In the genomic region with DNA sequence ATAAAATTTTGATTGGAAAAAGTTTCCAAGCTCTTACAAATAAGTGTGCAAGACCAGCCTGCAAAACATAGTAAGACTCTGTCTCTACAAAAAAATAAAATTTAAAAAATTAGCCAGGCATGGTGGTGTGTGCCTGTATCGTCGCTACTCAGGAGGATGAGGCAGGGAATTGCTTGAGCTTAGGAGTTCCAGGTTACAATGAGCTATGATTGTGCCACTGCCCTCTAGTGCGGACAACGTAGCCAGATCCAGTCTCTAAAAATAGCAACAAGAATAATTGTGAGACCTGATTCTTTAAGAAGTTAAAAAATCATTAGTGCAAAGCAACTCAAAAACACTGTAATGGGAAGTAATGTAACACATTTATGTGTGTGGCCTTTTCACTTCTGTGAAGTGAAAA, we compare ENCODE assay signal across 25 cellular contexts.
"Had no signal": no experiment of that assay in that cellular context is flagged by ENCODE, and none has a peak within 500 bp of the region (broad histone marks: within the 10 kb centered on the region; RNA-seq: fewer than 3 reads in every experiment).

No MANE protein-coding gene starts in this region.

- H3K27me3 Mint-ChIP-seq: memory B cell; stimulated activated naive CD8-positive, alpha-beta T cell treated with anti-CD3 and anti-CD28 coated beads, Interleukin-15, amount 100 ng/mL, for 72 hours had no signal

- H3K36me3 ChIP-seq: esophagus muscularis mucosa, gastroesophageal sphincter, heart left ventricle, pancreas, right lobe of liver, suprapubic skin, thyroid gland, vagina had no signal

- DNase-seq: dermis blood vessel endothelial cell; effector memory CD4-positive, alpha-beta T cell; foreskin keratinocyte; heart left ventricle; hippocampal formation; left colon; natural killer cell; occipital lobe; pancreas; right lobe of liver; stimulated activated CD4-positive, alpha-beta T cell treated with anti-CD3 and anti-CD28 coated beads, Interleukin-12 subunit alpha, Interleukin-12 subunit beta, amount 100 ng/mL, for 4 hours; stimulated activated CD4-positive, alpha-beta T cell treated with anti-CD3 and anti-CD28 coated beads, Interleukin-1b, Interleukin-23, amount 100 ng/mL, for 48 hours; stimulated activated CD4-positive, alpha-beta T cell treated with anti-CD3 and anti-CD28 coated beads, Interleukin-4, amount 100 ng/mL, for 1 hour; stimulated activated CD8-positive, alpha-beta memory T cell treated with anti-CD3 and anti-CD28 coated beads, Interleukin-4, amount 100 ng/mL, for 48 hours; stimulated activated naive CD4-positive, alpha-beta T cell; stimulated activated naive CD8-positive, alpha-beta T cell treated with anti-CD3 and anti-CD28 coated beads, Interleukin-15, amount 100 ng/mL, for 72 hours; trophoblast cell had no signal

- H3K27me3 ChIP-seq: esophagus muscularis mucosa, foreskin keratinocyte, gastroesophageal sphincter, heart left ventricle, pancreas, right lobe of liver, suprapubic skin, thyroid gland, vagina had no signal

- H3K4me1 Mint-ChIP-seq: memory B cell; natural killer cell; stimulated activated naive CD8-positive, alpha-beta T cell treated with anti-CD3 and anti-CD28 coated beads, Interleukin-15, amount 100 ng/mL, for 72 hours had no signal

- ATAC-seq: foreskin keratinocyte; gastroesophageal sphincter; left colon; natural killer cell; pancreas; right lobe of liver; stimulated activated naive CD8-positive, alpha-beta T cell treated with anti-CD3 and anti-CD28 coated beads, Interleukin-15, amount 100 ng/mL, for 72 hours had no signal

- H3K9me3 ChIP-seq: esophagus muscularis mucosa, gastroesophageal sphincter, heart left ventricle, pancreas, right lobe of liver, suprapubic skin, thyroid gland, vagina had no signal

- H3K4me3 ChIP-seq: esophagus muscularis mucosa, gastroesophageal sphincter, heart left ventricle, lung, pancreas, right lobe of liver, smooth muscle cell, suprapubic skin, thyroid gland, vagina had no signal

- H3K36me3 Mint-ChIP-seq: memory B cell, natural killer cell had no signal

- H3K27ac ChIP-seq: foreskin keratinocyte, pancreas, right lobe of liver, suprapubic skin, thyroid gland, vagina had no signal

- H3K4me1 ChIP-seq: foreskin keratinocyte, pancreas, right lobe of liver, suprapubic skin, vagina had no signal

- H3K4me3 Mint-ChIP-seq: memory B cell; natural killer cell; stimulated activated naive CD8-positive, alpha-beta T cell treated with anti-CD3 and anti-CD28 coated beads, Interleukin-15, amount 100 ng/mL, for 72 hours had no signal

- H3K9me3 Mint-ChIP-seq: memory B cell; stimulated activated naive CD8-positive, alpha-beta T cell treated with anti-CD3 and anti-CD28 coated beads, Interleukin-15, amount 100 ng/mL, for 72 hours had no signal

- H3K27ac Mint-ChIP-seq: memory B cell; natural killer cell; stimulated activated naive CD8-positive, alpha-beta T cell treated with anti-CD3 and anti-CD28 coated beads, Interleukin-15, amount 100 ng/mL, for 72 hours had no signal
